40 cellular contexts compared by ENCODE assay signal in the genomic region with DNA sequence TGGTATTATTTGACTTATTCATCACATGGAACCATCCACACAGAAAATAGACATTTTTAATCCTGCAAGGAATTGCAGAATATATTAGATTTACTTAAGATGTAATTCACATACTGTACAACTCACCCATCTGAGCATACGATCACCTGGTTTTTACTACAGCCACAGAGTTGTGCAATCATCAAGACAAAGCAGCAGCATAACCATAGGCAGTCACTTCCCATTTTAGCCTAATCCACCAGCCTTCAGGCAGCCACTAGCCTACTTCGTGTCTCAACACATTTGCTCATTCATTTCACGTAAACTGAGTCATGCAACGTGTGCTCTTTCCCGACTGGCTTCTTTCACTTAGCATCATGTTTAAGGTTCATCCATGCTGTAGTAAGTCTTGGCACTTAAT. TPM values are rescaled to one million over a fixed set of nuclear protein-coding genes. Genes with fewer than 3 reads are reported as not detected.
DNase-seq lines count a peak whose midpoint lies in the region; ATAC-seq and TF ChIP-seq lines count a peak whose summit lies in the region.
"Had no signal": no experiment of that assay in that cellular context is flagged by ENCODE, and none has a peak within 500 bp of the region (broad histone marks: within the 10 kb centered on the region; RNA-seq: fewer than 3 reads in every experiment).

No MANE protein-coding gene starts in this region.

- H3K4me3 ChIP-seq in breast epithelium (no peak overlapping the region), epithelial cell of esophagus (ENCODE audit: low read length) (no peak overlapping the region), body of pancreas (no peak overlapping the region)
- H3K4me3 ChIP-seq: ascending aorta, neural progenitor cell, pancreas, upper lobe of left lung had no signal

- no peaks in the 10 kb centered on the region for H3K9me3 ChIP-seq in breast epithelium
- H3K9me3 ChIP-seq in body of pancreas: no peaks in the 10 kb centered on the region
- H3K9me3 ChIP-seq: ascending aorta, pancreas, upper lobe of left lung had no signal

- H3K27ac Mint-ChIP-seq in MCF 10A (ENCODE audit: low read depth, unreplicated experiment): no peak overlapping the region
- H3K27ac Mint-ChIP-seq: activated CD4-positive, alpha-beta T cell treated with anti-CD3 and anti-CD28 coated beads for 36 hours; activated CD8-positive, alpha-beta T cell treated with anti-CD3 and anti-CD28 coated beads for 36 hours; activated naive CD4-positive, alpha-beta T cell treated with anti-CD3 and anti-CD28 coated beads, Interleukin-2, amount 50 U/mL, for 72 hours; activated T-helper 2 cell treated with anti-CD3 and anti-CD28 coated beads, Interferon-gamma antibody, Interleukin-2, Interleukin-4, amounts not matched to agents 10 μg/mL and 5 μg/mL and 100 μg/mL, durations not matched to agents 14 hours and 24 hours and 36 hours; CD14-positive monocyte; neural progenitor cell; T-helper 2 cell treated with Interferon-gamma antibody and Interleukin-4, amounts not matched to agents 5 μg/mL and 100 μg/mL, for 36 hours had no signal

- no peaks in the 10 kb centered on the region for H3K9me3 Mint-ChIP-seq in MCF 10A (ENCODE audit: unreplicated experiment)
- H3K9me3 Mint-ChIP-seq: activated CD8-positive, alpha-beta T cell treated with anti-CD3 and anti-CD28 coated beads for 36 hours; activated naive CD4-positive, alpha-beta T cell treated with anti-CD3 and anti-CD28 coated beads, Interleukin-2, amount 50 U/mL, for 72 hours; activated T-helper 2 cell treated with anti-CD3 and anti-CD28 coated beads, Interferon-gamma antibody, Interleukin-2, Interleukin-4, amounts not matched to agents 10 μg/mL and 5 μg/mL and 100 μg/mL, durations not matched to agents 14 hours and 24 hours and 36 hours; T-helper 2 cell treated with Interferon-gamma antibody and Interleukin-4, amounts not matched to agents 5 μg/mL and 100 μg/mL, for 36 hours had no signal

- H3K4me1 ChIP-seq in breast epithelium (no peaks in the 10 kb centered on the region), body of pancreas (no peaks in the 10 kb centered on the region)
- H3K4me1 ChIP-seq: ascending aorta, neural progenitor cell, pancreas, upper lobe of left lung had no signal

- DNase-seq in MCF 10A (ENCODE audit: unreplicated experiment) (peak; percentile 21), breast epithelium (ENCODE audit: low spot score in 2 of 2) (no peak), OCI-M1 (lab: John Stamatoyannopoulos, UW) (peak; percentile 94), epithelial cell of esophagus (ENCODE audit: low read depth) (peak; percentile 82), COLO829 (ENCODE audit: low spot score) (no peak), NCI-H1694 (lab: John Stamatoyannopoulos, UW) (no peak), body of pancreas (no peak)
- DNase-seq: activated CD4-positive, alpha-beta T cell treated with anti-CD3 and anti-CD28 coated beads for 36 hours; activated CD8-positive, alpha-beta T cell treated with anti-CD3 and anti-CD28 coated beads for 36 hours; Calu3; caudate nucleus; cortex of kidney; DMS79; effector memory CD4-positive, alpha-beta T cell; foreskin fibroblast; GOT3; head of caudate nucleus; islet precursor cell; Karpas-422; left ventricle myocardium superior; NCI-H1092; NCI-H187; pancreas; retina; stimulated activated naive CD4-positive, alpha-beta T cell; upper lobe of left lung had no signal

- H3K36me3 Mint-ChIP-seq in MCF 10A (ENCODE audit: insufficient read depth, unreplicated experiment): no peaks in the 10 kb centered on the region
- H3K36me3 Mint-ChIP-seq: activated naive CD4-positive, alpha-beta T cell treated with anti-CD3 and anti-CD28 coated beads, Interleukin-2, amount 50 U/mL, for 72 hours; CD14-positive monocyte; neural progenitor cell had no signal

- TF ChIP-seq CTCF in MCF 10A (IDR thresholded peaks at IDR 0.05; ENCODE audit: unreplicated experiment) (no peak), breast epithelium (IDR thresholded peaks at IDR 0.05) (no peak), epithelial cell of esophagus (IDR thresholded peaks at IDR 0.05; ENCODE audit: insufficient read depth, low read depth, low read length, missing control alignments) (no peak), body of pancreas (IDR thresholded peaks at IDR 0.05) (no peak)

- no peak for ATAC-seq in GM18520 (IDR thresholded peaks at IDR 0.05; ENCODE audit: unreplicated experiment)
- ATAC-seq in body of pancreas: no peak
- ATAC-seq: activated CD4-positive, alpha-beta T cell treated with anti-CD3 and anti-CD28 coated beads for 36 hours; activated CD8-positive, alpha-beta T cell treated with anti-CD3 and anti-CD28 coated beads for 36 hours; activated naive CD4-positive, alpha-beta T cell treated with anti-CD3 and anti-CD28 coated beads, Interleukin-2, amount 50 U/mL, for 72 hours; left ventricle myocardium superior; pancreas; Right ventricle myocardium inferior had no signal

- peaks cover 99% of the 10 kb centered on the region for H3K27me3 Mint-ChIP-seq in MCF 10A (ENCODE audit: insufficient read depth, unreplicated experiment)
- H3K27me3 Mint-ChIP-seq: activated CD8-positive, alpha-beta T cell treated with anti-CD3 and anti-CD28 coated beads for 36 hours had no signal

- H3K27ac ChIP-seq in breast epithelium: no peak overlapping the region
- no peak overlapping the region for H3K27ac ChIP-seq in body of pancreas
- H3K27ac ChIP-seq: ascending aorta, neural progenitor cell, pancreas, upper lobe of left lung, VCaP had no signal

- H3K4me3 Mint-ChIP-seq in MCF 10A (ENCODE audit: unreplicated experiment): no peak overlapping the region
- H3K4me3 Mint-ChIP-seq: activated CD4-positive, alpha-beta T cell treated with anti-CD3 and anti-CD28 coated beads for 36 hours; activated CD8-positive, alpha-beta T cell treated with anti-CD3 and anti-CD28 coated beads for 36 hours; CD14-positive monocyte; neural progenitor cell; T-helper 2 cell treated with Interferon-gamma antibody and Interleukin-4, amounts not matched to agents 5 μg/mL and 100 μg/mL, for 36 hours had no signal

- intact Hi-C loops in MCF 10A (cut with micrococcal nuclease) (loop anchor here (10.0 kb wide), 1 partner anchor 87 kb away; no protein-coding TSS in a partner anchor), breast epithelium (cut with DNase I; ENCODE audit: low total_unique reads) (no loop called here), body of pancreas (cut with DNase I) (no loop called here)

- CTCF ChIA-PET in MCF 10A (lab: Yijun Ruan, JAX): interaction anchor here (0.6 to 0.8 kb wide), 2 partner anchors 21 to 200 kb away, joined by 3 to 4 read pairs; no protein-coding TSS in a partner anchor

- POLR2A ChIA-PET in MCF 10A (lab: Yijun Ruan, JAX): no interaction called here

- H3K27me3 ChIP-seq in breast epithelium (no peaks in the 10 kb centered on the region), body of pancreas (no peaks in the 10 kb centered on the region)
- H3K27me3 ChIP-seq: ascending aorta, neural progenitor cell, pancreas, upper lobe of left lung had no signal

- 69 to 82% methylated on average over 5 of the region's 5 CpGs for WGBS in body of pancreas, 2 donors

- TF ChIP-seq POLR2A in breast epithelium (IDR thresholded peaks at IDR 0.05) (no peak), body of pancreas (IDR thresholded peaks at IDR 0.05) (no peak)

- no TSS peak for BruUV-seq in MCF 10A (replicated peaks; lab: Mats Ljungman, UMichigan)

- no peaks in the 10 kb centered on the region for H3K36me3 ChIP-seq in breast epithelium
- no peaks in the 10 kb centered on the region for H3K36me3 ChIP-seq in body of pancreas (replicated peaks in 1 of 2; ENCODE audit: insufficient read depth in 1 of 2, low read depth in 2 of 2)
- H3K36me3 ChIP-seq: ascending aorta, neural progenitor cell, pancreas, upper lobe of left lung had no signal

- H3K4me1 Mint-ChIP-seq in MCF 10A (ENCODE audit: insufficient read depth, unreplicated experiment): no peaks in the 10 kb centered on the region
- H3K4me1 Mint-ChIP-seq: activated CD4-positive, alpha-beta T cell treated with anti-CD3 and anti-CD28 coated beads for 36 hours had no signal

RNA-seq across cellular contexts. Expression of gene PIWIL3, which starts 23.0 kb away (rescaled TPM):
- total RNA-seq in MCF 10A (2022) (not detected in 2 replicates), breast epithelium (not detected), body of pancreas (not detected)
- total RNA-seq: A172; activated CD4-positive, alpha-beta T cell treated with anti-CD3 and anti-CD28 coated beads for 36 hours; activated CD8-positive, alpha-beta T cell treated with anti-CD3 and anti-CD28 coated beads for 36 hours; activated naive CD4-positive, alpha-beta T cell treated with anti-CD3 and anti-CD28 coated beads, Interleukin-2, amount 50 U/mL, for 72 hours; activated T-helper 2 cell treated with anti-CD3 and anti-CD28 coated beads, Interferon-gamma antibody, Interleukin-2, Interleukin-4, amounts not matched to agents 10 μg/mL and 5 μg/mL and 100 μg/mL, durations not matched to agents 14 hours and 24 hours and 36 hours; ascending aorta; Calu3; left ventricle myocardium superior; mesenteric fat pad; myocyte; NCI-H460; pancreas; Right ventricle myocardium inferior; skeletal muscle tissue; upper lobe of left lung had no signal

RNA-seq across cellular contexts. Expression of gene SGSM1, which starts 54.5 kb away (rescaled TPM):
- total RNA-seq in MCF 10A (2022) (0.10 and 0.14 TPM in 2 replicates), breast epithelium (1 to 10 TPM in 2 of 3 donors, under 1 TPM in 1; 0.16 to 2.9 (median 1.9) TPM), body of pancreas (1 to 10 TPM; 3.6 to 4.6 TPM)
- total RNA-seq: A172, myocyte had no signal

Comparison
In these comparisons a context has a peak if more than half of its experiments do, and no peak if none do; other contexts are left out.
1. DNase-seq: peak in MCF 10A (single experiment), OCI-M1 (single experiment) and epithelial cell of esophagus (single experiment); none in breast epithelium (0 of 2), COLO829 (single experiment), NCI-H1694 (single experiment) and body of pancreas (0 of 4).